ENCODE assay signal across 8 cellular contexts in genomic region chr12:130916251-130916911, GRCh38. TPM values are rescaled to one million over a fixed set of nuclear protein-coding genes. Genes with fewer than 3 reads are reported as not detected.
DNase-seq lines count a peak whose midpoint lies in the region; ATAC-seq and TF ChIP-seq lines count a peak whose summit lies in the region.

No MANE protein-coding gene starts in this region.

- H3K4me3 ChIP-seq in liver (ENCODE audit: low read depth in 1 of 3, low read length in 3 of 3) (no peak overlapping the region), testis (no peak overlapping the region)

- TF ChIP-seq CTCF in liver (IDR thresholded peaks at IDR 0.05; ENCODE audit: low read depth, low read length, missing input control) (peak; percentile 99), testis (IDR thresholded peaks at IDR 0.05) (peak; percentile 82 to 96 (median 93))

- no peaks in the 10 kb centered on the region for H3K36me3 ChIP-seq in liver (ENCODE audit: control insufficient read depth in 4 of 4, insufficient read depth in 3 of 4, low read depth in 1 of 4, low read length in 3 of 4)
- H3K36me3 ChIP-seq in testis (ENCODE audit: low read depth, missing control alignments) = no peaks in the 10 kb centered on the region

- intact Hi-C loops in testis (cut with DNase I; ENCODE audit: low total_unique reads) = loop anchor here (10.0 kb wide), 1 partner anchor 198 kb away; no protein-coding TSS in a partner anchor

- H3K27me3 ChIP-seq in liver (ENCODE audit: control insufficient read depth in 4 of 4, insufficient read depth in 4 of 4, low read length in 3 of 4) (peaks cover 0 to 4% (median 0%) of the 10 kb centered on the region in 4 donors), testis (no peaks in the 10 kb centered on the region)

- H3K27ac ChIP-seq in liver (ENCODE audit: low read depth in 1 of 2, low read length in 2 of 2) = no peak overlapping the region
- no peak overlapping the region for H3K27ac ChIP-seq in testis

- no peak for TF ChIP-seq POLR2A in testis (IDR thresholded peaks at IDR 0.05)

- DNase-seq in ELR (ENCODE audit: low read depth) = peak; percentile 33
- DNase-seq in HT1080 (ENCODE audit: low read depth) = peak; percentile 9
- peak; percentile 69 for DNase-seq in NOMO-1 treated with dmso at 0.1 percent for 144 hours (lab: John Stamatoyannopoulos, UW; ENCODE audit: unreplicated experiment)
- peak; percentile 67 for DNase-seq in dermis blood vessel endothelial cell
- DNase-seq in testis = peak; percentile 70
- DNase-seq in GF-D8 (lab: John Stamatoyannopoulos, UW) = no peak

- TF ChIP-seq RAD21 in liver (IDR thresholded peaks at IDR 0.05) = peak; percentile 98 to 99

- no peak overlapping the region for H3K9ac ChIP-seq in liver (ENCODE audit: low read depth in 1 of 2, low read length in 2 of 2)

- 25% methylated on average over 36 of the region's 36 CpGs for WGBS in liver
- 4 to 10% methylated on average over 36 of the region's 36 CpGs for WGBS in testis, 2 donors

- H3K4me1 ChIP-seq in liver (ENCODE audit: control insufficient read depth in 4 of 4, insufficient read depth in 4 of 4, low read length in 3 of 4) (no peaks in the 10 kb centered on the region), testis (no peaks in the 10 kb centered on the region)

- ATAC-seq in HG02981 (IDR thresholded peaks at IDR 0.05; ENCODE audit: unreplicated experiment) = no peak

- H3K9me3 ChIP-seq in liver (ENCODE audit: control insufficient read depth in 4 of 4, low read length in 3 of 4) = peaks cover 0 to 5% (median 0%) of the 10 kb centered on the region in 4 donors
- H3K9me3 ChIP-seq in testis = no peaks in the 10 kb centered on the region

TF ChIP-seq in liver, 16 proteins besides CTCF, POLR2A, EP300 and RAD21:
- TF ChIP-seq RXRA (IDR thresholded peaks at IDR 0.05) = no peak
- TF ChIP-seq ATF3 (IDR thresholded peaks at IDR 0.05) = no peak
- no peak for TF ChIP-seq NR2F2 (IDR thresholded peaks at IDR 0.05)
- no peak for TF ChIP-seq TAF1 (conservative IDR thresholded peaks at IDR 0.05)
- no peak for TF ChIP-seq JUND (IDR thresholded peaks at IDR 0.05)
- no peak for TF ChIP-seq ZBTB33 (IDR thresholded peaks at IDR 0.05)
- TF ChIP-seq FOXA1 (IDR thresholded peaks at IDR 0.05) = no peak
- no peak for TF ChIP-seq YY1 (IDR thresholded peaks at IDR 0.05)
TF ChIP-seq in liver: peak in this region for 0.

RNA-seq across cellular contexts. Expression of gene ADGRD1, which starts 37.3 kb away (rescaled TPM):
- total RNA-seq in HT1080 (2014; rRNA removed; shearing (Covaris generic)) = 0.03 TPM in 1 of 2 replicates, not detected in the other
- polyA plus RNA-seq in HT1080 (2015; cell fraction: cytosol; rRNA removed) = not detected in 2 replicates
- 0.25 TPM in 1 of 2 replicates, not detected in the other for polyA plus RNA-seq in HT1080 (2015; cell fraction: nucleus; rRNA removed)
- total RNA-seq in dermis blood vessel endothelial cell (0.17 and 0.33 TPM in 2 replicates), liver (1 to 10 TPM; 5.8 to 7.1 TPM), testis (10 to 100 TPM; 42.8 to 43.2 TPM)
- polyA plus RNA-seq in liver (1 to 10 TPM; 2.7 to 3.4 TPM), testis (ENCODE audit: insufficient read depth, low read depth, low replicate concordance) (27.2 TPM)

RNA-seq across cellular contexts. Expression of gene RAN, which starts 44.5 kb away (rescaled TPM):
- 1,818 and 1,946 TPM in 2 replicates for total RNA-seq in HT1080 (2014; rRNA removed; shearing (Covaris generic))
- 623 and 782 TPM in 2 replicates for polyA plus RNA-seq in HT1080 (2015; cell fraction: cytosol; rRNA removed)
- 578 and 631 TPM in 2 replicates for polyA plus RNA-seq in HT1080 (2015; cell fraction: nucleus; rRNA removed)
- total RNA-seq in dermis blood vessel endothelial cell (653 and 1,243 TPM in 2 replicates), liver (100 to 1,000 TPM; 102 to 281 TPM), testis (100 to 1,000 TPM; 289 to 304 TPM)
- polyA plus RNA-seq in liver (100 to 1,000 TPM; 176 to 197 TPM), testis (ENCODE audit: insufficient read depth, low read depth, low replicate concordance) (966 TPM)

Comparison
In these comparisons a context has a peak if more than half of its experiments do, and no peak if none do; other contexts are left out.
1. RNA of gene ADGRD1, which starts 37.3 kb away (total RNA-seq): 42.8 to 43.2 TPM in testis; 5.8 to 7.1 TPM in liver, 0.17 to 0.33 TPM in dermis blood vessel endothelial cell and 0.03 TPM in HT1080; every median in the first group is over 4 times any median in the second.